In the genomic region with DNA sequence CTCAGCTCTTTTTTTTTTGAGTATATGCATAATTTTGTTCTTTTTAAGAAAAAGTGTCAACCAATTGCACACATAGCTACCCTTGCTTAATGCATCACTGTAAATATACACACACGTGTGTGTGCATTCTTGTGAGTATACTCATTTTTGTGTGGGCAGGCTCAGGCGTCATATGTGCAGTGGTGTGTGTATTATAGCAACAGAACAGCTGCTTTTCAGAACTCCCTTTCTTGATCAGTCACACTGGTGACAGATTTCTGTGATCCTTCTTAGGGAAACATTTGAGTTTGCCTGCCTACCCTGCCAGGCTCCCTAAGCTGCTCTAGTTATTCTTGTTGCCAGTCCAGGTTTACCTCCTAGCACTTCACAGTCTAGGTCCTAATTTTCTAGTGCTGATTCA, we compare ENCODE assay signal across 1 cellular context.
TF ChIP-seq lines count a peak whose summit lies in the region.

No MANE protein-coding gene starts in this region.

TF ChIP-seq in H1, 55 proteins besides CTCF, POLR2A, EP300 and RAD21 (continued from another document):
- TF ChIP-seq BACH1 (IDR thresholded peaks at IDR 0.05; ENCODE audit: low read length): no peak
- no peak for TF ChIP-seq SRF (IDR thresholded peaks at IDR 0.05; ENCODE audit: low read depth, low read length)
- TF ChIP-seq SIX5 (IDR thresholded peaks at IDR 0.05; ENCODE audit: low read depth, low read length): no peak
